In the genomic region with DNA sequence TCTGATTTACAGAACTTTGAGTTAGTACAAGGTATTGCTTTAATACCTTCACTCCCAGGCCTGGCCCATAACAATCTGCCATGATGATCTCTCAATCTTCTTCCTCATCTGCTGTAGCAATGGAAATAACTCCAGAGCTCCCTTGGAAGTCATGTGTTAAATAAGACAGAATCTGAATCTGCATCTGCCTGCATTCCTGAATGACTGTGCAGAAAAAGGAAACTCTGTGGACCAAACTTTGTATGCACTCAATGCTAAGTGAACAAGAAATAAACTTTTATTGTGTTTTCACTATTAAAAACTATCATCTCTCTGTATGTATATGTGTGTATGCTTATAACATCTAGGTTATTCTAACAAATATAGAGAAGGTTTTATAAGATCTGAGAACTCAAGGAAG, we compare ENCODE assay signal across 17 cellular contexts.
"Had no signal": no experiment of that assay in that cellular context is flagged by ENCODE, and none has a peak within 500 bp of the region (broad histone marks: within the 10 kb centered on the region; RNA-seq: fewer than 3 reads in every experiment).

No MANE protein-coding gene starts in this region.

- H3K27me3 ChIP-seq: colonic mucosa, neural progenitor cell, ovary, tibial nerve, upper lobe of right lung had no signal

- H3K9me3 ChIP-seq: colonic mucosa, ovary, tibial nerve, upper lobe of right lung had no signal

- DNase-seq: colonic mucosa; effector CD4-positive, alpha-beta T cell; endodermal cell; foreskin melanocyte; head of caudate nucleus; hippocampal formation; mammary epithelial cell; midbrain; nucleus accumbens; ovary; right cardiac atrium; stimulated activated CD4-positive, alpha-beta T cell treated with anti-CD3 and anti-CD28 coated beads, Interleukin-4, amount 100 ng/mL, for 1 hour; upper lobe of right lung had no signal

- H3K27ac ChIP-seq: colonic mucosa, neural progenitor cell, ovary, tibial nerve, upper lobe of right lung had no signal

- H3K4me2 ChIP-seq: neural progenitor cell had no signal

- H3K36me3 ChIP-seq: colonic mucosa, neural progenitor cell, ovary, tibial nerve, upper lobe of right lung had no signal

- H3K9ac ChIP-seq: neural progenitor cell had no signal

- H3K4me3 ChIP-seq: colonic mucosa, neural progenitor cell, ovary, tibial nerve, upper lobe of right lung had no signal

- H2AFZ ChIP-seq: neural progenitor cell had no signal

- ATAC-seq: natural killer cell treated with Interleukin-12 subunit alpha and Interleukin-12 subunit beta and Interleukin-15 and Interleukin-18, amount 100 ng/mL, for 72 hours; right cardiac atrium; stimulated activated memory B cell treated with anti-CD40 and anti-IgM and Interleukin-4, amounts not matched to agents 10 μg/mL and 1 μg/mL and 100 μg/mL, for 72 hours; upper lobe of right lung had no signal

- H3K4me1 ChIP-seq: colonic mucosa, neural progenitor cell, tibial nerve, upper lobe of right lung had no signal
